Comparison of ENCODE assay signal across 8 cellular contexts in the genomic region with DNA sequence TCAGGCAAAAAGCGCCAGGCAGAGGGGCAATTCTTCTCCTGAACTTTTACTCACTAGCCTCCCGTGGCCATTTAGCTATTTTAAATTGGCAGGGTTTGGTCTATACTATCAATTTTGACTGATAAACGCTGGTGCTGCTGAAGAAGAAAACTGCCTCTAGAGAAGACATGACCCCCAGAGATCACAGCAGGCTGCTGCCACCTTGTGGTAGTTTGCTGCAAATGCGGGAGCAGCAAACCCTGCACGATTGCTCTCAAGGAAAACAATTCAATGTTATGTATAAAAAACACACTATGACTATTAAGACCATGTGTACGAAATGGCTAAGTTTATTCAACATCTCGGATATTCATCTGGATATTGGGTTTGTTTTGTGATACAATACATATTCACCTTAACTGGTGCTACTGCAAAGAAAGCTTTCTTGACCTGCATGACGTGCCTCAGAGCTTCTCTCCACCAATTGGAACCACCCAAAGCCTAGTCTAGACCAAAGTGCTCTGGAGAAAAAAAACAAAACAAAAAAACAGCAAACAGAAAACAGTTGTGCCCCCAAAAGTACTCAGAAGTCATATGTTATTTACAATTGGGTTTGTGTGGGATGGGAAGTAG. TPM values are rescaled to one million over a fixed set of nuclear protein-coding genes. Genes with fewer than 3 reads are reported as not detected.
DNase-seq lines count a peak whose midpoint lies in the region; ATAC-seq, FAIRE-seq and TF ChIP-seq lines count a peak whose summit lies in the region.

No MANE protein-coding gene starts in this region.

- peak; percentile 81 for ATAC-seq in GM19395 (IDR thresholded peaks at IDR 0.05; ENCODE audit: unreplicated experiment)

- H3K4me3 ChIP-seq in HL-60 (replicated peaks; ENCODE audit: insufficient read depth, low read length) = no peak overlapping the region

- peaks cover 74% of the 10 kb centered on the region for H3K36me3 Mint-ChIP-seq in activated T-helper 2 cell treated with anti-CD3 and anti-CD28 coated beads, Interferon-gamma antibody, Interleukin-2, Interleukin-4, amounts not matched to agents 10 μg/mL and 5 μg/mL and 100 μg/mL, durations not matched to agents 14 hours and 24 hours and 36 hours (ENCODE audit: low read depth)

- peak; percentile 99 for TF ChIP-seq CTCF in HL-60 (IDR thresholded peaks at IDR 0.05; ENCODE audit: insufficient read depth, low read length)

- DNase-seq in COR-L47 (lab: John Stamatoyannopoulos, UW) = peak; percentile 33
- DNase-seq in HL-60 (ENCODE audit: low read depth in 1 of 2, low spot score in 1 of 2) = peak in 1 of 2 experiments; percentile 62
- DNase-seq in RPMI8226 = peak; percentile 71
- peak; percentile 66 for DNase-seq in activated T-helper 2 cell treated with anti-CD3 and anti-CD28 coated beads, Interferon-gamma antibody, Interleukin-2, Interleukin-4, amounts not matched to agents 10 μg/mL and 5 μg/mL and 100 μg/mL, durations not matched to agents 14 hours and 24 hours and 36 hours (ENCODE audit: low spot score)
- peak; percentile 60 for DNase-seq in foreskin melanocyte
- peak; percentile 87 for DNase-seq in posterior vena cava (ENCODE audit: low spot score)
- DNase-seq in urothelium cell line (ENCODE audit: low spot score) = peak; percentile 74

- FAIRE-seq in urothelium cell line (lab: Jason Lieb, UNC) = no peak

- intact Hi-C loops in activated T-helper 2 cell treated with anti-CD3 and anti-CD28 coated beads, Interferon-gamma antibody, Interleukin-2, Interleukin-4, amounts not matched to agents 10 μg/mL and 5 μg/mL and 100 μg/mL, durations not matched to agents 14 hours and 24 hours and 36 hours (cut with micrococcal nuclease) = loop anchor here (1.0 to 10.0 kb wide), 5 partner anchors 21 to 409 kb away; a partner anchor contains a TSS
- intact Hi-C loops in posterior vena cava (cut with DNase I) = no loop called here

- no peak overlapping the region for H3K27ac ChIP-seq in HL-60 (replicated peaks)

- peaks cover 6% of the 10 kb centered on the region for H3K4me1 Mint-ChIP-seq in activated T-helper 2 cell treated with anti-CD3 and anti-CD28 coated beads, Interferon-gamma antibody, Interleukin-2, Interleukin-4, amounts not matched to agents 10 μg/mL and 5 μg/mL and 100 μg/mL, durations not matched to agents 14 hours and 24 hours and 36 hours (ENCODE audit: low read depth)

- H3K9me3 Mint-ChIP-seq in activated T-helper 2 cell treated with anti-CD3 and anti-CD28 coated beads, Interferon-gamma antibody, Interleukin-2, Interleukin-4, amounts not matched to agents 10 μg/mL and 5 μg/mL and 100 μg/mL, durations not matched to agents 14 hours and 24 hours and 36 hours = no peaks in the 10 kb centered on the region

- no peaks in the 10 kb centered on the region for H3K27me3 Mint-ChIP-seq in activated T-helper 2 cell treated with anti-CD3 and anti-CD28 coated beads, Interferon-gamma antibody, Interleukin-2, Interleukin-4, amounts not matched to agents 10 μg/mL and 5 μg/mL and 100 μg/mL, durations not matched to agents 14 hours and 24 hours and 36 hours (ENCODE audit: low read depth)

- no peaks in the 10 kb centered on the region for H3K27me3 ChIP-seq in HL-60 (ENCODE audit: insufficient read depth, poor library complexity, severe bottlenecking)

- no peak overlapping the region for H3K4me3 Mint-ChIP-seq in activated T-helper 2 cell treated with anti-CD3 and anti-CD28 coated beads, Interferon-gamma antibody, Interleukin-2, Interleukin-4, amounts not matched to agents 10 μg/mL and 5 μg/mL and 100 μg/mL, durations not matched to agents 14 hours and 24 hours and 36 hours (ENCODE audit: low read depth)

- no peak overlapping the region for H3K27ac Mint-ChIP-seq in activated T-helper 2 cell treated with anti-CD3 and anti-CD28 coated beads, Interferon-gamma antibody, Interleukin-2, Interleukin-4, amounts not matched to agents 10 μg/mL and 5 μg/mL and 100 μg/mL, durations not matched to agents 14 hours and 24 hours and 36 hours

RNA-seq across cellular contexts. Expression of a gene that starts 19.5 kb away (rescaled TPM):
- not detected in 2 replicates for total RNA-seq in activated T-helper 2 cell treated with anti-CD3 and anti-CD28 coated beads, Interferon-gamma antibody, Interleukin-2, Interleukin-4, amounts not matched to agents 10 μg/mL and 5 μg/mL and 100 μg/mL, durations not matched to agents 14 hours and 24 hours and 36 hours
- total RNA-seq in posterior vena cava = not detected

RNA-seq across cellular contexts. Expression of a gene that starts 20.7 kb away (rescaled TPM):
- total RNA-seq in activated T-helper 2 cell treated with anti-CD3 and anti-CD28 coated beads, Interferon-gamma antibody, Interleukin-2, Interleukin-4, amounts not matched to agents 10 μg/mL and 5 μg/mL and 100 μg/mL, durations not matched to agents 14 hours and 24 hours and 36 hours = 213 TPM in 2 replicates
- 10 to 100 TPM; 24.5 to 25.6 TPM for total RNA-seq in posterior vena cava
